9 cellular contexts compared by ENCODE assay signal in genomic region chr13:45695198-45695730, GRCh38. TPM values are rescaled to one million over a fixed set of nuclear protein-coding genes. Genes with fewer than 3 reads are reported as not detected.
A peak's percentile ranks its signal among the peaks of the same experiment; 100 is the strongest.
DNase-seq lines count a peak whose midpoint lies in the region; ATAC-seq and TF ChIP-seq lines count a peak whose summit lies in the region.
"Had no signal": no experiment of that assay in that cellular context is flagged by ENCODE, and none has a peak within 500 bp of the region (broad histone marks: within the 10 kb centered on the region; RNA-seq: fewer than 3 reads in every experiment).

No MANE protein-coding gene starts in this region.

- TF ChIP-seq POLR2A in breast epithelium (IDR thresholded peaks at IDR 0.05) (no peak), heart left ventricle (IDR thresholded peaks at IDR 0.05) (no peak)

- H3K4me1 ChIP-seq in breast epithelium (no peaks in the 10 kb centered on the region), heart left ventricle (no peaks in the 10 kb centered on the region)

- intact Hi-C loops in breast epithelium (cut with DNase I; ENCODE audit: low total_unique reads) (no loop called here), heart left ventricle (cut with DNase I) (no loop called here)

- no peaks in the 10 kb centered on the region for H3K36me3 ChIP-seq in breast epithelium
- H3K36me3 ChIP-seq in heart left ventricle = no peaks in the 10 kb centered on the region

- WGBS in heart left ventricle, 4 donors = 63 to 73% (median 72%) methylated on average over 5 of the region's 5 CpGs

- no peak overlapping the region for H3K4me3 ChIP-seq in AG10803 (ENCODE audit: low read length)
- no peak overlapping the region for H3K4me3 ChIP-seq in breast epithelium
- no peak overlapping the region for H3K4me3 ChIP-seq in heart left ventricle

- ATAC-seq in GM18873 (IDR thresholded peaks at IDR 0.05; ENCODE audit: low FRiP score, unreplicated experiment) (peak; percentile 54), HG03039 (IDR thresholded peaks at IDR 0.05; ENCODE audit: unreplicated experiment) (peak; percentile 56), heart left ventricle (no peak)

- H3K27ac ChIP-seq in breast epithelium = no peak overlapping the region
- H3K27ac ChIP-seq in heart left ventricle = no peak overlapping the region

- no peaks in the 10 kb centered on the region for H3K27me3 ChIP-seq in breast epithelium
- H3K27me3 ChIP-seq in heart left ventricle = no peaks in the 10 kb centered on the region

- TF ChIP-seq CTCF in AG10803 (conservative IDR thresholded peaks at IDR 0.05; ENCODE audit: low read length) (no peak), breast epithelium (IDR thresholded peaks at IDR 0.05) (no peak), heart left ventricle (IDR thresholded peaks at IDR 0.05) (no peak)

- H3K9me3 ChIP-seq in breast epithelium (no peaks in the 10 kb centered on the region), heart left ventricle (peaks cover 0 to 4% (median 0%) of the 10 kb centered on the region in 12 donors)

- peak; percentile 17 for DNase-seq in AG10803 (ENCODE audit: low read depth)
- DNase-seq in SKM-1 treated with dmso at 0.1 percent for 144 hours (lab: John Stamatoyannopoulos, UW; ENCODE audit: unreplicated experiment) = peak; percentile 71
- no peak for DNase-seq in D341Med (ENCODE audit: low spot score)
- no peak for DNase-seq in Kasumi-1 (lab: John Stamatoyannopoulos, UW)
- no peak for DNase-seq in breast epithelium (ENCODE audit: low spot score in 2 of 2)
- no peak for DNase-seq in heart left ventricle

RNA-seq across cellular contexts. Expression of gene CBY2, which starts 6.9 kb away (rescaled TPM):
- total RNA-seq in breast epithelium (not detected), heart left ventricle (not detected)
- polyA plus RNA-seq in heart left ventricle = not detected
- total RNA-seq: liver had no signal
- polyA plus RNA-seq: liver had no signal

Comparison
In these comparisons a context has a peak if more than half of its experiments do, and no peak if none do; other contexts are left out.
1. DNase-seq: peak in AG10803 (single experiment) and SKM-1 treated with dmso at 0.1 percent for 144 hours (single experiment); none in D341Med (single experiment), Kasumi-1 (0 of 2), breast epithelium (0 of 2) and heart left ventricle (0 of 5).
2. ATAC-seq: peak in GM18873 (single experiment) and HG03039 (single experiment); none in heart left ventricle (0 of 4).